ENCODE assay signal across 4 cellular contexts in the genomic region with DNA sequence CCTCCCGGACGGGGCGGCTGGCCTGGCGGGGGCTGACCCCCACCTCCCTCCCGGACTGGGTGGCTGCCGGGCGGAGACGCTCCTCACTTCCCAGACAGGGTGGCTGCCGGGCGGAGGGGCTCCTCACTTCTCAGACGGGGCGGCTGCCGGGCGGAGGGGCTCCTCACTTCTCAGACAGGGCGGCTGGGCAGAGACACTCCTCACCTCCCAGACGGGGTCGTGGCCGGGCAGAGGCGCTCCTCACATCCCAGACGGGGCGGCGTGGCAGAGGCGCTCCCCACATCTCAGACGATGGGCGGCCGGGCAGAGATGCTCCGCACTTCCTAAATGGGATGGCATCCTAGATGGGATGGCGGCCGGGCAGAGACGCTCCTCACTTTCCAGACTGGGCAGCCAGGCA. TPM values are rescaled to one million over a fixed set of nuclear protein-coding genes. Genes with fewer than 3 reads are reported as not detected.
"Had no signal": no experiment of that assay in that cellular context is flagged by ENCODE, and none has a peak within 500 bp of the region (broad histone marks: within the 10 kb centered on the region; RNA-seq: fewer than 3 reads in every experiment).

No MANE protein-coding gene starts in this region.

RNA-seq across cellular contexts. Expression of a gene that starts 48.5 kb away (rescaled TPM):
- total RNA-seq: GM23248, H1, H7, H9 had no signal
